Comparison of ENCODE assay signal across 20 cellular contexts in the genomic region with DNA sequence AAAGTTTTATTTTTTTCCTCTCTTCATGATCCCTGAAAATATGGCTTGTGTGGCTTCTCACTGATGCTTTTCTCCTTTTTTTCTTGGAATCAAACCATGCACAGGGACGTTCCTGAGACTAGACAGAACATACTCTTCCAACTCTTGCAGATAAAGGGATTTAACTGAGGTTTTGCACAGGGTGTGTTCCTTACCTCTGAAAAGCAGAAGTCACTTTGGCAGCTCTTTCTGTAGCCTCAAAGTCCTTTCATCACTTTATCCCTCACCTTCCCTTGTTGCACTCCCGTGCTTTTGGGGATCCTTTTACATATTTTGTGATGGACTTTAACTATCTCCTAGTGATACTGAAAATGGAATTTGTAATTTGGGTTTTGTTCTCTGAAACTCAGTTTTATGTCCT.
"Had no signal": no experiment of that assay in that cellular context is flagged by ENCODE, and none has a peak within 500 bp of the region (broad histone marks: within the 10 kb centered on the region; RNA-seq: fewer than 3 reads in every experiment).

No MANE protein-coding gene starts in this region.

- H3K27me3 Mint-ChIP-seq: activated naive CD4-positive, alpha-beta T cell treated with anti-CD3 and anti-CD28 coated beads, Interleukin-2, amount 50 U/mL, for 24 hours had no signal

- H3K4me3 ChIP-seq: breast epithelium, gastrocnemius medialis, lung, tibial artery had no signal

- H3K27me3 ChIP-seq: breast epithelium, gastrocnemius medialis, tibial artery had no signal

- H3K9me3 Mint-ChIP-seq: activated naive CD4-positive, alpha-beta T cell treated with anti-CD3 and anti-CD28 coated beads, Interleukin-2, amount 50 U/mL, for 24 hours had no signal

- H3K27ac Mint-ChIP-seq: activated naive CD4-positive, alpha-beta T cell treated with anti-CD3 and anti-CD28 coated beads, Interleukin-2, amount 50 U/mL, for 24 hours; nephron had no signal

- H3K36me3 Mint-ChIP-seq: activated naive CD4-positive, alpha-beta T cell treated with anti-CD3 and anti-CD28 coated beads, Interleukin-2, amount 50 U/mL, for 24 hours had no signal

- DNase-seq: activated CD4-positive, alpha-beta T cell treated with anti-CD3 and anti-CD28 coated beads, Interleukin-2, amount 50 U/mL, for 48 hours; activated gamma-delta T cell; cerebellar nuclear complex; cortex of kidney; gastrocnemius medialis; head of caudate nucleus; kidney; nucleus accumbens; posterior cingulate gyrus; stimulated activated CD4-positive, alpha-beta T cell treated with anti-CD3 and anti-CD28 coated beads, Interleukin-12 subunit alpha, Interleukin-12 subunit beta, amount 100 ng/mL, for 4 hours; stimulated activated CD4-positive, alpha-beta T cell treated with anti-CD3 and anti-CD28 coated beads, Interleukin-1b, Interleukin-23, amount 100 ng/mL, for 48 hours; stimulated activated CD8-positive, alpha-beta memory T cell treated with anti-CD3 and anti-CD28 coated beads, Interleukin-4, amount 100 ng/mL, for 48 hours; stimulated activated naive CD4-positive, alpha-beta T cell treated with Interleukin-2 at 50 U/mL for 16 hours; substantia nigra; tibial artery; WERI-Rb-1 had no signal

- H3K27ac ChIP-seq: breast epithelium, gastrocnemius medialis, tibial artery, WERI-Rb-1 had no signal

- H3K4me1 ChIP-seq: breast epithelium had no signal

- H3K4me1 Mint-ChIP-seq: activated naive CD4-positive, alpha-beta T cell treated with anti-CD3 and anti-CD28 coated beads, Interleukin-2, amount 50 U/mL, for 24 hours had no signal

- H3K4me3 Mint-ChIP-seq: activated naive CD4-positive, alpha-beta T cell treated with anti-CD3 and anti-CD28 coated beads, Interleukin-2, amount 50 U/mL, for 24 hours; nephron had no signal

- H3K36me3 ChIP-seq: breast epithelium, gastrocnemius medialis, tibial artery, WERI-Rb-1 had no signal

- H3K9me3 ChIP-seq: breast epithelium, gastrocnemius medialis, tibial artery had no signal
